Comparison of ENCODE assay signal across 8 cellular contexts in the genomic region with DNA sequence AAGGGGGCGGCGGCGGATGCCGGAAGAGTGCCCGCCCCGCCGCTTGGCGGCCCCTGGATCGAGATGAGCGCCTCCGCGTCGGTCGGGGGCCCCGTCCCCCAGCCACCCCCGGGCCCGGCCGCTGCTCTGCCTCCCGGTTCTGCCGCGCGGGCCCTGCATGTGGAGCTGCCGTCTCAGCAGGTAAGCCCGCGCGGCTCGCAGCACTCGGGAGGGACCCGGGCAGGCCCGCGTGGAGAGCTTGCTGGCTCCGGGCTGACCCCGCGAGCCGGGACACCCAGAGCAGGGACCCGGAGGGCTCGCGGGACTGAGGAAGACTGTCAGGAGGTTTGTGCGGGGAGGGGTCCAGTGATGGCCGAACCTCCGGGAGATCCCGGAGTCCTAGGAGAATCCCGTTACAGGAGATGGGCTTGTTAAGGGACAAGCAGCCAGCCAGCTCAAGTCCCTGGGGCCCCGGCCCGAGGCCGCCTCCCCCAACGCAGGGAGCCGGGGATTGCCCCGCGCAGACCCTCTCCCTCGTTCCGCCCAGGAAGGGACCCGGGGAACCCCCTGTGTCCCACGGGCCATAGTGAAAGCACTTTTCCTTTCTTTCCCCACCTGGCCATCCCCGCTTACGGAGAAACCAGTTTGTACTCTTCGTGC.
DNase-seq lines count a peak whose midpoint lies in the region; ATAC-seq and TF ChIP-seq lines count a peak whose summit lies in the region.

No MANE protein-coding gene starts in this region.

- no peaks in the 10 kb centered on the region for H3K36me3 ChIP-seq in RWPE2 (ENCODE audit: low read depth)

- H3K9me3 ChIP-seq in RWPE2 (ENCODE audit: severe bottlenecking) = no peaks in the 10 kb centered on the region

- DNase-seq in activated CD4-positive, CD25-positive, alpha-beta regulatory T cell treated with anti-CD3 and anti-CD28 coated beads, Interleukin-2, amount 50 U/mL, for 72 hours = no peak
- DNase-seq in RWPE2 (ENCODE audit: low spot score) (no peak), astrocyte of the spinal cord (ENCODE audit: low read depth, low spot score) (peak; percentile 52), inferior parietal cortex (ENCODE audit: extremely low spot score) (peak; percentile 11), COR-L47 (lab: John Stamatoyannopoulos, UW) (no peak)
- DNase-seq in stimulated activated CD4-positive, alpha-beta T cell treated with anti-CD3 and anti-CD28 coated beads, Interleukin-2, amount 100 ng/mL, for 4 hours (ENCODE audit: low read depth) = peak; percentile 10

- TF ChIP-seq CTCF in RWPE2 (IDR thresholded peaks at IDR 0.05; ENCODE audit: poor library complexity, severe bottlenecking) = no peak
- TF ChIP-seq CTCF in astrocyte of the spinal cord (IDR thresholded peaks at IDR 0.05; ENCODE audit: low read depth, low read length) = no peak

- H3K27me3 ChIP-seq in RWPE2 (ENCODE audit: insufficient read depth, poor library complexity, severe bottlenecking) = no peaks in the 10 kb centered on the region

- peak overlapping the region; percentile 82 for H3K4me3 ChIP-seq in RWPE2 (ENCODE audit: severe bottlenecking)
- H3K4me3 ChIP-seq in astrocyte of the spinal cord (ENCODE audit: low read depth, low read length) = peak overlapping the region; percentile 87

- peaks cover 31% of the 10 kb centered on the region for H3K4me1 ChIP-seq in RWPE2 (ENCODE audit: insufficient read depth, poor library complexity, severe bottlenecking)

- H3K27ac ChIP-seq in RWPE2 (ENCODE audit: poor library complexity, severe bottlenecking) = peak overlapping the region; percentile 86

- in situ Hi-C loops in astrocyte of the spinal cord (cut with HindIII; ENCODE audit: low sequenced_read_pairs) = no loop called here

- ATAC-seq in activated CD4-positive, CD25-positive, alpha-beta regulatory T cell treated with anti-CD3 and anti-CD28 coated beads, Interleukin-2, amount 50 U/mL, for 24 hours = peak; percentile 19 to 25
- ATAC-seq in HG03025 (IDR thresholded peaks at IDR 0.05; ENCODE audit: low FRiP score, unreplicated experiment) (peak; percentile 3), RWPE2 (ENCODE audit: low read depth) (peak; percentile 8)

Comparison
In these comparisons a context has a peak if more than half of its experiments do, and no peak if none do; other contexts are left out.
1. DNase-seq: peak in astrocyte of the spinal cord (single experiment), inferior parietal cortex (single experiment) and stimulated activated CD4-positive, alpha-beta T cell treated with anti-CD3 and anti-CD28 coated beads, Interleukin-2, amount 100 ng/mL, for 4 hours (single experiment); none in activated CD4-positive, CD25-positive, alpha-beta regulatory T cell treated with anti-CD3 and anti-CD28 coated beads, Interleukin-2, amount 50 U/mL, for 72 hours (single experiment), RWPE2 (single experiment) and COR-L47 (single experiment).
2. Peak in every context shown above with its lines, with median percentiles within 50 percentile points of each other: ATAC-seq.